In the genomic region with DNA sequence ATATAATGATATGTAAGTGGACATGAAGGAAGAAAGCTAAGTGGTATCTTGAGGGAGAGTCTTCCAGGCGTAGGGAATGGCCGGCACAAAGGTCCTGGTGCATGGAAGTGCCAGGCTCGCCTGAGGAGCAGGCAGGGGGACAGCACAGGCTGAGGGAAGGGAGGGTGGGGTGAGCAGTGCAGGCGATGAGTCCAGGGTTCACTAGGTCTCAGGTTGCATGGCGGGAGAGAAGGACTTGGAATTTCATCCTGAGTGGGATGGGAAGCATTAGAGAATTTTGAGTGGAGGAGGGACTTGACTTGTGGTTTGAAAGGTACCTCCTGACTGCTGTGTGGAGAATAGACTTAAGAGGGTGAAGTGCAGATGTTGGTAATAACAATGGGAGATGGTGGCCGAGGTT, we compare ENCODE assay signal across 2 cellular contexts.
A peak's percentile ranks its signal among the peaks of the same experiment; 100 is the strongest.
TF ChIP-seq lines count a peak whose summit lies in the region.

No MANE protein-coding gene starts in this region.

TF ChIP-seq in HepG2, 621 proteins besides CTCF, POLR2A, EP300 and RAD21 (continues in another document):
- TF ChIP-seq SIX1 (CRISPR knock-in tag; IDR thresholded peaks at IDR 0.05; ENCODE audit: borderline replicate concordance) (peak; percentile 85), ZNF615 (CRISPR knock-in tag; IDR thresholded peaks at IDR 0.05; ENCODE audit: borderline replicate concordance) (no peak), AGO2 (optimal IDR thresholded peaks at IDR 0.05; ENCODE audit: low read depth, low read length) (no peak), ARID2 (CRISPR knock-in tag; IDR thresholded peaks at IDR 0.05; ENCODE audit: borderline replicate concordance) (no peak), HNF4A (CRISPR knock-in tag; IDR thresholded peaks at IDR 0.05) (peak; percentile 78), ZBTB4 (CRISPR knock-in tag; IDR thresholded peaks at IDR 0.05; ENCODE audit: borderline replicate concordance) (0 out of 2 replicates have a peak, but pooled peaks have one; percentile 35), HOXA3 (CRISPR knock-in tag; IDR thresholded peaks at IDR 0.05) (no peak), CEBPB (IDR thresholded peaks at IDR 0.05; ENCODE audit: borderline replicate concordance, low read depth, low read length) (no peak), SIX4 (CRISPR knock-in tag; IDR thresholded peaks at IDR 0.05) (peak; percentile 96)
- TF ChIP-seq, protein P1, sequence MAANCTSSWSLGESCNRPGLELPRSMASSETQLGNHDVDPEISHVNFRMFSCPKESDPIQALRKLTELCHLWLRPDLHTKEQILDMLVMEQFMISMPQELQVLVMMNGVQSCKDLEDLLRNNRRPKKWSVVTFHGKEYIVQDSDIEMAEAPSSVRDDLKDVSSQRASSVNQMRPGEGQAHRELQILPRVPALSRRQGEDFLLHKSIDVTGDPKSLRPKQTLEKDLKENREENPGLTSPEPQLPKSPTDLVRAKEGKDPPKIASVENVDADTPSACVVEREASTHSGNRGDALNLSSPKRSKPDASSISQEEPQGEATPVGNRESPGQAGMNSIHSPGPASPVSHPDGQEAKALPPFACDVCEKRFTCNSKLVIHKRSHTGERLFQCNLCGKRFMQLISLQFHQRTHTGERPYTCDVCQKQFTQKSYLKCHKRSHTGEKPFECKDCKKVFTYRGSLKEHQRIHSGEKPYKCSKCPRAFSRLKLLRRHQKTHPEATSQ (CRISPR knock-in tag; IDR thresholded peaks at IDR 0.05; ENCODE audit: borderline replicate concordance), result no peak
- TF ChIP-seq, protein P2, sequence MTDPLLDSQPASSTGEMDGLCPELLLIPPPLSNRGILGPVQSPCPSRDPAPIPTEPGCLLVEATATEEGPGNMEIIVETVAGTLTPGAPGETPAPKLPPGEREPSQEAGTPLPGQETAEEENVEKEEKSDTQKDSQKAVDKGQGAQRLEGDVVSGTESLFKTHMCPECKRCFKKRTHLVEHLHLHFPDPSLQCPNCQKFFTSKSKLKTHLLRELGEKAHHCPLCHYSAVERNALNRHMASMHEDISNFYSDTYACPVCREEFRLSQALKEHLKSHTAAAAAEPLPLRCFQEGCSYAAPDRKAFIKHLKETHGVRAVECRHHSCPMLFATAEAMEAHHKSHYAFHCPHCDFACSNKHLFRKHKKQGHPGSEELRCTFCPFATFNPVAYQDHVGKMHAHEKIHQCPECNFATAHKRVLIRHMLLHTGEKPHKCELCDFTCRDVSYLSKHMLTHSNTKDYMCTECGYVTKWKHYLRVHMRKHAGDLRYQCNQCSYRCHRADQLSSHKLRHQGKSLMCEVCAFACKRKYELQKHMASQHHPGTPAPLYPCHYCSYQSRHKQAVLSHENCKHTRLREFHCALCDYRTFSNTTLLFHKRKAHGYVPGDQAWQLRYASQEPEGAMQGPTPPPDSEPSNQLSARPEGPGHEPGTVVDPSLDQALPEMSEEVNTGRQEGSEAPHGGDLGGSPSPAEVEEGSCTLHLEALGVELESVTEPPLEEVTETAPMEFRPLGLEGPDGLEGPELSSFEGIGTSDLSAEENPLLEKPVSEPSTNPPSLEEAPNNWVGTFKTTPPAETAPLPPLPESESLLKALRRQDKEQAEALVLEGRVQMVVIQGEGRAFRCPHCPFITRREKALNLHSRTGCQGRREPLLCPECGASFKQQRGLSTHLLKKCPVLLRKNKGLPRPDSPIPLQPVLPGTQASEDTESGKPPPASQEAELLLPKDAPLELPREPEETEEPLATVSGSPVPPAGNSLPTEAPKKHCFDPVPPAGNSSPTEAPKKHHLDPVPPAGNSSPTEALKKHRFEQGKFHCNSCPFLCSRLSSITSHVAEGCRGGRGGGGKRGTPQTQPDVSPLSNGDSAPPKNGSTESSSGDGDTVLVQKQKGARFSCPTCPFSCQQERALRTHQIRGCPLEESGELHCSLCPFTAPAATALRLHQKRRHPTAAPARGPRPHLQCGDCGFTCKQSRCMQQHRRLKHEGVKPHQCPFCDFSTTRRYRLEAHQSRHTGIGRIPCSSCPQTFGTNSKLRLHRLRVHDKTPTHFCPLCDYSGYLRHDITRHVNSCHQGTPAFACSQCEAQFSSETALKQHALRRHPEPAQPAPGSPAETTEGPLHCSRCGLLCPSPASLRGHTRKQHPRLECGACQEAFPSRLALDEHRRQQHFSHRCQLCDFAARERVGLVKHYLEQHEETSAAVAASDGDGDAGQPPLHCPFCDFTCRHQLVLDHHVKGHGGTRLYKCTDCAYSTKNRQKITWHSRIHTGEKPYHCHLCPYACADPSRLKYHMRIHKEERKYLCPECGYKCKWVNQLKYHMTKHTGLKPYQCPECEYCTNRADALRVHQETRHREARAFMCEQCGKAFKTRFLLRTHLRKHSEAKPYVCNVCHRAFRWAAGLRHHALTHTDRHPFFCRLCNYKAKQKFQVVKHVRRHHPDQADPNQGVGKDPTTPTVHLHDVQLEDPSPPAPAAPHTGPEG (CRISPR knock-in tag; IDR thresholded peaks at IDR 0.05), result no peak

TF ChIP-seq in IMR-90, 13 proteins besides CTCF, POLR2A, EP300 and RAD21:
- no peak for TF ChIP-seq CHD1 (IDR thresholded peaks at IDR 0.05; ENCODE audit: low read depth, low read length)
- no peak for TF ChIP-seq SMC3 (IDR thresholded peaks at IDR 0.05; ENCODE audit: low read depth, low read length)
- no peak for TF ChIP-seq RFX5 (IDR thresholded peaks at IDR 0.05; ENCODE audit: low read depth, low read length)
- TF ChIP-seq, protein P3, sequence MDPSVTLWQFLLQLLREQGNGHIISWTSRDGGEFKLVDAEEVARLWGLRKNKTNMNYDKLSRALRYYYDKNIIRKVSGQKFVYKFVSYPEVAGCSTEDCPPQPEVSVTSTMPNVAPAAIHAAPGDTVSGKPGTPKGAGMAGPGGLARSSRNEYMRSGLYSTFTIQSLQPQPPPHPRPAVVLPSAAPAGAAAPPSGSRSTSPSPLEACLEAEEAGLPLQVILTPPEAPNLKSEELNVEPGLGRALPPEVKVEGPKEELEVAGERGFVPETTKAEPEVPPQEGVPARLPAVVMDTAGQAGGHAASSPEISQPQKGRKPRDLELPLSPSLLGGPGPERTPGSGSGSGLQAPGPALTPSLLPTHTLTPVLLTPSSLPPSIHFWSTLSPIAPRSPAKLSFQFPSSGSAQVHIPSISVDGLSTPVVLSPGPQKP (IDR thresholded peaks at IDR 0.05; ENCODE audit: borderline replicate concordance, low read depth, low read length), result no peak
